Comparison of ENCODE assay signal across 1 cellular context in genomic region chr2:28327963-28328922, GRCh38.
TF ChIP-seq lines count a peak whose summit lies in the region.

No MANE protein-coding gene starts in this region.

TF ChIP-seq in HCT116, 20 proteins besides CTCF, POLR2A, EP300 and RAD21 (continued from another document):
- no peak for TF ChIP-seq EGR1 (IDR thresholded peaks at IDR 0.05; ENCODE audit: low read depth)
- no peak for TF ChIP-seq JUND (IDR thresholded peaks at IDR 0.05)
- no peak for TF ChIP-seq ATF3 (IDR thresholded peaks at IDR 0.05)
